9 cellular contexts compared by ENCODE assay signal in the genomic region with DNA sequence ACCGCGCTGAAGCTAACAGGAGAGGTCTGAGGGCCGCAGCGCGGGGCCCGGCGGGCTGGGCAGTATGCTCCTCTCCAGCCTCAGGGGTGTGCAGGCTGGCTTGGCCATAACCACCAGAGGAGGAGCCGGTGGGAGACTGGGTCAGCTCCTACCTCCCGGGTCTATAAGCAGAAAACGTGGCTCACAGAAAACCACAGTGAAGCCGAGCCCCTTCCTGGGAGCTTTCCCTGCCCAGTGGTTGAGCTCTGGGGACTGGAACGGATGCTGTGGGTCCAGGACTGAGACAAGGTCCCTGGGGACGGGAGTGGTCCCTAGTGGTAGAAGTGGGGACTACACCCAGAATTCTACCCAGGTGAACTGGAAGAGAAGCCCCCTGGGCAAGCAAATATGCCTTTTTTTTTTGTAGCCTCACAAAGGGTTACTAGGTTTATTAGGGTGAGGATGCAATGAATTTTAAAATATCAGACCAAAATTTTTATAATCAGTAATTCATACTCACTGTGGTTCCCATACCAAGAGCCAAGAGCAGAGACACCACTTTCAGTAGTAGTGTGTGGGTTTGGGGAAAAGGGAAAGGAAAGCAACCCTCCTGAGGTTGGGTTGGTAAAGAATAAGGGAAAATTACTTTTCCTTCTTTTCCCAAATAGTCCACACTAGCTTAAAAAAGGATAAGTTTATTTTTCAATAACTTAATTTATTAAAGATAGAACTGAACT.
DNase-seq lines count a peak whose midpoint lies in the region; ATAC-seq and TF ChIP-seq lines count a peak whose summit lies in the region.
"Had no signal": no experiment of that assay in that cellular context is flagged by ENCODE, and none has a peak within 500 bp of the region (broad histone marks: within the 10 kb centered on the region; RNA-seq: fewer than 3 reads in every experiment).

No MANE protein-coding gene starts in this region.

- H3K4me1 Mint-ChIP-seq in activated CD4-positive, alpha-beta memory T cell treated with anti-CD3 and anti-CD28 coated beads, Interleukin-2, amount 10 ng/mL, durations not matched to agents 7 days and 5 days, result peaks cover 44% of the 10 kb centered on the region
- H3K4me1 Mint-ChIP-seq in neural crest cell, result no peaks in the 10 kb centered on the region
- H3K4me1 Mint-ChIP-seq: IgD-negative memory B cell had no signal

- DNase-seq in CD1c-positive myeloid dendritic cell (ENCODE audit: extremely low spot score), result peak; percentile 49
- peak; percentile 68 for DNase-seq in GM20000 (ENCODE audit: low spot score)
- peak; percentile 60 for DNase-seq in MM.1S
- DNase-seq in activated CD4-positive, alpha-beta memory T cell treated with anti-CD3 and anti-CD28 coated beads, Interleukin-2, amount 10 ng/mL, durations not matched to agents 7 days and 5 days, result peak; percentile 74
- DNase-seq in effector CD8-positive, alpha-beta T cell (lab: John Stamatoyannopoulos, UW), result peak; percentile 42
- peak; percentile 61 for DNase-seq in neural crest cell (ENCODE audit: low read depth, low spot score)
- peak; percentile 43 to 69 for DNase-seq in upper lobe of left lung
- DNase-seq in NCI-H1930 (lab: John Stamatoyannopoulos, UW), result no peak

- no peaks in the 10 kb centered on the region for H3K36me3 Mint-ChIP-seq in activated CD4-positive, alpha-beta memory T cell treated with anti-CD3 and anti-CD28 coated beads, Interleukin-2, amount 10 ng/mL, durations not matched to agents 7 days and 5 days (ENCODE audit: low read depth)
- no peaks in the 10 kb centered on the region for H3K36me3 Mint-ChIP-seq in neural crest cell (ENCODE audit: low read depth)
- H3K36me3 Mint-ChIP-seq: IgD-negative memory B cell had no signal

- TF ChIP-seq EP300 in upper lobe of left lung (IDR thresholded peaks at IDR 0.05), result no peak

- no peak overlapping the region for H2AFZ ChIP-seq in MM.1S (ENCODE audit: low read length)

- CTCF ChIA-PET in activated CD4-positive, alpha-beta memory T cell treated with anti-CD3 and anti-CD28 coated beads, Interleukin-2, amount 10 ng/mL, durations not matched to agents 7 days and 5 days (lab: Charles Lee), result interaction anchor here (0.6 to 3.1 kb wide), 21 partner anchors 10 to 615 kb away, joined by 3 to 31 read pairs (median 5); no protein-coding TSS in a partner anchor

- no peaks in the 10 kb centered on the region for H3K79me2 ChIP-seq in MM.1S (ENCODE audit: low read length)

- no peak overlapping the region for H3K27ac ChIP-seq in MM.1S (ENCODE audit: low read length)
- no peak overlapping the region for H3K27ac ChIP-seq in upper lobe of left lung

- H3K9me2 ChIP-seq in MM.1S (replicated peaks; ENCODE audit: insufficient read depth, low read length), result no peaks in the 10 kb centered on the region

- H4K20me1 ChIP-seq in MM.1S (ENCODE audit: insufficient read depth, low read length), result no peaks in the 10 kb centered on the region

- ATAC-seq in upper lobe of left lung (ENCODE audit: low FRiP score in 2 of 2), result peak; percentile 66 to 72

- WGBS in upper lobe of left lung, 2 donors, result 38 to 67% methylated on average over 11 to 13 of the region's 13 CpGs

- H3K4me3 Mint-ChIP-seq in activated CD4-positive, alpha-beta memory T cell treated with anti-CD3 and anti-CD28 coated beads, Interleukin-2, amount 10 ng/mL, durations not matched to agents 7 days and 5 days, result no peak overlapping the region
- H3K4me3 Mint-ChIP-seq in neural crest cell, result no peak overlapping the region
- H3K4me3 Mint-ChIP-seq: IgD-negative memory B cell had no signal

- H3K9me3 Mint-ChIP-seq in activated CD4-positive, alpha-beta memory T cell treated with anti-CD3 and anti-CD28 coated beads, Interleukin-2, amount 10 ng/mL, durations not matched to agents 7 days and 5 days, result no peaks in the 10 kb centered on the region
- H3K9me3 Mint-ChIP-seq in neural crest cell, result no peaks in the 10 kb centered on the region
- H3K9me3 Mint-ChIP-seq: IgD-negative memory B cell had no signal

- H3K27me3 Mint-ChIP-seq in activated CD4-positive, alpha-beta memory T cell treated with anti-CD3 and anti-CD28 coated beads, Interleukin-2, amount 10 ng/mL, durations not matched to agents 7 days and 5 days, result no peaks in the 10 kb centered on the region
- H3K27me3 Mint-ChIP-seq in neural crest cell (ENCODE audit: low read depth), result peaks cover 33% of the 10 kb centered on the region

- no peaks in the 10 kb centered on the region for H3F3A ChIP-seq in MM.1S (ENCODE audit: insufficient read depth, low read length)

- no peak overlapping the region for H3K9ac ChIP-seq in MM.1S (ENCODE audit: low read length)

- H3K36me3 ChIP-seq in MM.1S (replicated peaks; ENCODE audit: insufficient read depth, low read length) (no peaks in the 10 kb centered on the region), upper lobe of left lung (no peaks in the 10 kb centered on the region)

- H3K4me3 ChIP-seq in MM.1S (ENCODE audit: low read length), result no peak overlapping the region; the same call in 1 of the 2 replicates
- H3K4me3 ChIP-seq in upper lobe of left lung, result no peak overlapping the region

- TF ChIP-seq CTCF in GM20000 (IDR thresholded peaks at IDR 0.05; ENCODE audit: extremely low read depth, missing control alignments) (no peak), MM.1S (IDR thresholded peaks at IDR 0.05; ENCODE audit: low read length) (peak; percentile 84), neural crest cell (conservative IDR thresholded peaks at IDR 0.05) (peak; percentile 75), upper lobe of left lung (IDR thresholded peaks at IDR 0.05) (peak; percentile 38 to 74 (median 62))

- peak overlapping the region; percentile 52 for H3K4me2 ChIP-seq in MM.1S (ENCODE audit: low read depth, low read length)

- H3K27me3 ChIP-seq in MM.1S (replicated peaks; ENCODE audit: insufficient read depth, low read length) (no peaks in the 10 kb centered on the region), upper lobe of left lung (no peaks in the 10 kb centered on the region)

- no peaks in the 10 kb centered on the region for H3K4me1 ChIP-seq in MM.1S (ENCODE audit: low read length)
- no peaks in the 10 kb centered on the region for H3K4me1 ChIP-seq in upper lobe of left lung

- TF ChIP-seq POLR2A in upper lobe of left lung (IDR thresholded peaks at IDR 0.05), result no peak

- POLR2A ChIA-PET in activated CD4-positive, alpha-beta memory T cell treated with anti-CD3 and anti-CD28 coated beads, Interleukin-2, amount 10 ng/mL, durations not matched to agents 7 days and 5 days (lab: Charles Lee), result interaction anchor here (1.0 to 2.1 kb wide), 5 partner anchors 40 to 70 kb away, joined by 3 to 13 read pairs (median 4); partner anchors contain the start of gene PRKCQ

- no peaks in the 10 kb centered on the region for H3K9me3 ChIP-seq in MM.1S (replicated peaks; ENCODE audit: insufficient read depth, low read length)
- no peaks in the 10 kb centered on the region for H3K9me3 ChIP-seq in upper lobe of left lung

- no peak overlapping the region for H3K27ac Mint-ChIP-seq in activated CD4-positive, alpha-beta memory T cell treated with anti-CD3 and anti-CD28 coated beads, Interleukin-2, amount 10 ng/mL, durations not matched to agents 7 days and 5 days
- no peak overlapping the region for H3K27ac Mint-ChIP-seq in neural crest cell (ENCODE audit: unreplicated experiment)
- H3K27ac Mint-ChIP-seq: IgD-negative memory B cell had no signal

Comparison
In these comparisons a context has a peak if more than half of its experiments do, and no peak if none do; other contexts are left out.
1. DNase-seq: peak in CD1c-positive myeloid dendritic cell (single experiment), GM20000 (single experiment), MM.1S (single experiment), activated CD4-positive, alpha-beta memory T cell treated with anti-CD3 and anti-CD28 coated beads, Interleukin-2, amount 10 ng/mL, durations not matched to agents 7 days and 5 days (single experiment), effector CD8-positive, alpha-beta T cell (single experiment), neural crest cell (single experiment) and upper lobe of left lung (2 of 2); none in NCI-H1930 (0 of 2).